In the genomic region with DNA sequence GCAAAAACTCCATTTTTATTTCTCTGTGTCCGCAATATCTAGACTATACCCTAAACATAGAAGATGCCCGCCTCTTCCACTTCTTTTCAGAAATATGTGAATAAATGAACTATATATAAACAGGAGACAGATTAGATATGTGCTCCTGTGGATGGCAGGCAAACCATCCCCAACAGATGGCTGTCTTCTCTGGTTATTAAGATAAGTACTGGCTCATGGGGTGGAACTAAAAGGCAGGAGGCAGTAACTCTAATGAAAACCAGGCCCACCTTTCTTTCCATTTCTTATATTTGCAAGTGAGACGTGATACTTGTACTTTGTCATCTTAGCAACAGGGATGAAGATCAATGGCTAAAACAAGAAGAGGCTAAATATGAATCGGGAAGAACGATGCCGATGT, we compare ENCODE assay signal across 14 cellular contexts. TPM values are rescaled to one million over a fixed set of nuclear protein-coding genes. Genes with fewer than 3 reads are reported as not detected.
A peak's percentile ranks its signal among the peaks of the same experiment; 100 is the strongest.
DNase-seq lines count a peak whose midpoint lies in the region; ATAC-seq and TF ChIP-seq lines count a peak whose summit lies in the region.
"Had no signal": no experiment of that assay in that cellular context is flagged by ENCODE, and none has a peak within 500 bp of the region (broad histone marks: within the 10 kb centered on the region; RNA-seq: fewer than 3 reads in every experiment).

No MANE protein-coding gene starts in this region.

- H3K27me3 Mint-ChIP-seq in mesothelial cell of epicardium (ENCODE audit: low read depth): no peaks in the 10 kb centered on the region
- H3K27me3 Mint-ChIP-seq: CD4-positive, alpha-beta memory T cell had no signal

- H3K9me3 ChIP-seq in suprapubic skin: no peaks in the 10 kb centered on the region
- H3K9me3 ChIP-seq: HAP-1 had no signal

- WGBS in suprapubic skin: 89% methylated on average over 6 of the region's 6 CpGs

- H3K36me3 ChIP-seq in suprapubic skin: no peaks in the 10 kb centered on the region

- H3K4me1 ChIP-seq in suprapubic skin: no peaks in the 10 kb centered on the region
- H3K4me1 ChIP-seq: HAP-1 had no signal

- H3K36me3 Mint-ChIP-seq in mesothelial cell of epicardium: peaks cover 21% of the 10 kb centered on the region
- H3K36me3 Mint-ChIP-seq: CD4-positive, alpha-beta memory T cell had no signal

- H3K9me3 Mint-ChIP-seq in mesothelial cell of epicardium: no peaks in the 10 kb centered on the region
- H3K9me3 Mint-ChIP-seq: CD4-positive, alpha-beta memory T cell; HFFc6 had no signal

- H3K27ac Mint-ChIP-seq in mesothelial cell of epicardium: peak overlapping the region; percentile 49
- H3K27ac Mint-ChIP-seq: CD4-positive, alpha-beta memory T cell; HFFc6 had no signal

- no peak for TF ChIP-seq EP300 in suprapubic skin (IDR thresholded peaks at IDR 0.05)

- H3K4me3 ChIP-seq in suprapubic skin: no peak overlapping the region
- H3K4me3 ChIP-seq: HAP-1 had no signal

- TF ChIP-seq POLR2A in suprapubic skin (IDR thresholded peaks at IDR 0.05): no peak

- peak; percentile 60; the same call in 2 of the 3 replicates for ATAC-seq in SK-N-SH treated with all-trans-retinoic acid at 6 μM for 48 hours

- H3K4me1 Mint-ChIP-seq in mesothelial cell of epicardium: peaks cover 10% of the 10 kb centered on the region

- DNase-seq in NCI-H1694 treated with DMSO at 0.1 percent for 48 hours (lab: John Stamatoyannopoulos, UW): peak; percentile 2
- no peak for DNase-seq in NCI-H1694 (lab: John Stamatoyannopoulos, UW)
- DNase-seq in mesothelial cell of epicardium (ENCODE audit: low spot score in 2 of 2, unreplicated experiment in 2 of 2): no peak
- DNase-seq in suprapubic skin (ENCODE audit: low spot score in 2 of 2): no peak
- DNase-seq in 8988T: no peak
- DNase-seq in HT-29 (ENCODE audit: low spot score): no peak
- DNase-seq: Calu3; CD4-positive, alpha-beta memory T cell; COR-L47; DMS79; GOT3; HFFc6 had no signal

- no peak overlapping the region for H3K27ac ChIP-seq in suprapubic skin

- TF ChIP-seq CTCF in mesothelial cell of epicardium (IDR thresholded peaks at IDR 0.05; ENCODE audit: unreplicated experiment) (no peak), suprapubic skin (IDR thresholded peaks at IDR 0.05) (no peak)

- no peaks in the 10 kb centered on the region for H3K27me3 ChIP-seq in suprapubic skin

- no peak overlapping the region for H3K4me3 Mint-ChIP-seq in mesothelial cell of epicardium
- H3K4me3 Mint-ChIP-seq: CD4-positive, alpha-beta memory T cell; HFFc6 had no signal

TF ChIP-seq in SK-N-SH treated with all-trans-retinoic acid at 6 μM for 48 hours, 23 proteins besides CTCF, POLR2A, EP300 and RAD21:
- TF ChIP-seq RARB (CRISPR knock-in tag; IDR thresholded peaks at IDR 0.05): no peak
- no peak for TF ChIP-seq PATZ1 (CRISPR knock-in tag; IDR thresholded peaks at IDR 0.05; ENCODE audit: borderline replicate concordance)
- TF ChIP-seq ZNF565 (CRISPR knock-in tag; conservative IDR thresholded peaks at IDR 0.05; ENCODE audit: low read depth): no peak
- no peak for TF ChIP-seq ESRRG (CRISPR knock-in tag; IDR thresholded peaks at IDR 0.05)
- peak; percentile 32; the same call in 1 of the 2 replicates for TF ChIP-seq TCF4 (CRISPR knock-in tag; IDR thresholded peaks at IDR 0.05; ENCODE audit: borderline replicate concordance)
- TF ChIP-seq GLIS3 (CRISPR knock-in tag; IDR thresholded peaks at IDR 0.05): no peak

RNA-seq across cellular contexts. Expression of gene E2F7, which starts 20.2 kb away (rescaled TPM):
- 6.9 to 8.2 TPM (median 7.7 TPM) in 3 replicates for total RNA-seq in mesothelial cell of epicardium
- 1 to 10 TPM in 3 of 4 donors, under 1 TPM in 1; 0.83 to 5.2 (median 1.9) TPM for total RNA-seq in suprapubic skin
- total RNA-seq in HT-29 (2014; rRNA removed; shearing (Covaris generic)): 7.8 and 10.5 TPM in 2 replicates
